Comparison of ENCODE assay signal across 8 cellular contexts in the genomic region with DNA sequence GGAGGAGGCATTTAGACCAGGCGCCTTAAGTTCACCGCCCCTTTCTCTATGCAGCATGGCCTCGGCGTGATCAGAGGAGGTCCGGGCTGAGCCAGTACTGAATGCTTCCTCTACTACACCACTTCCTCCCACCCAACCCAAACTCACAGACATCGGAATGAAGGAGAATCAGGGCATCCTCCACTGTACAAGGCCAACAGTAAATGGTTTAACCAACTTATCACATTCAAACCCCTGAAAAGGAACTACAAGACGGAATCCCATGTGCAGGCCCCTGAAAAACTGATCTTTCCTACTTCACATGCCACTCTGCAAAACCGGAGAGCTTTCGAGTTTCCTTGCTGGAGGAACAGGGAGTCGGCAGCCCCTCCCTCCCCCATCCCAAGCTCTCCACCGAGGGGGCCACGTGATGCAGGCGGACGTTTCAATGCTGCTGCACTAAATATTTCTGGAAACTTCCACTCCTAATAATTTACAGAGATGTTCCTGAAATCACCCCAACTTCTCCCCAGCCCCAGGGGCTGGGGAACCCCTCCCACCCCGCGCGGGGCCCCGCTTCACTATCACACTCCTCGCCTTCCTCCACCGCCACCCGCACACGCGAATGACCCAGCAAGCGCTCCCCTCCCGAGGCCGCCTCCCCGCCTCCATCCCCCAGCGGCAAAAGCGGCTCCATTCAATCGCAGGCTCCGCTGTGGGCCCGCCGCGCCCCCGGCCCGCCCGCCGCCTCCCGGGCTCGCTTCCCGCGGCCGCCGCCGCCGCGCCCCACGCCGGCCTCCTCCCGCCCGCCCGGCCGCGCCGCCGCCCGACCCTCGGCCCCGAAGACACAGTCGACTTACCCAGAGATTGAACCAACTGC. TPM values are rescaled to one million over a fixed set of nuclear protein-coding genes. Genes with fewer than 3 reads are reported as not detected.
A peak's percentile ranks its signal among the peaks of the same experiment; 100 is the strongest.
DNase-seq lines count a peak whose midpoint lies in the region; ATAC-seq and TF ChIP-seq lines count a peak whose summit lies in the region.

No MANE protein-coding gene starts in this region.

- intact Hi-C loops in activated T-helper 2 cell treated with anti-CD3 and anti-CD28 coated beads, Interferon-gamma antibody, Interleukin-2, Interleukin-4, amounts not matched to agents 10 μg/mL and 5 μg/mL and 100 μg/mL, durations not matched to agents 14 hours and 24 hours and 36 hours (cut with micrococcal nuclease), result loop anchor here (1.0 to 5.0 kb wide), 7 partner anchors 110 to 660 kb away; a partner anchor contains a TSS
- intact Hi-C loops in natural killer cell (cut with micrococcal nuclease), result loop anchor here (2.0 to 10.0 kb wide), 3 partner anchors 158 to 318 kb away; a partner anchor contains a TSS

- peak overlapping the region; percentile 96 to 99 (median 98) for H3K4me3 Mint-ChIP-seq in IgD-negative memory B cell
- H3K4me3 Mint-ChIP-seq in activated T-helper 2 cell treated with anti-CD3 and anti-CD28 coated beads, Interferon-gamma antibody, Interleukin-2, Interleukin-4, amounts not matched to agents 10 μg/mL and 5 μg/mL and 100 μg/mL, durations not matched to agents 14 hours and 24 hours and 36 hours (ENCODE audit: low read depth), result peak overlapping the region; percentile 99
- H3K4me3 Mint-ChIP-seq in natural killer cell, result peak overlapping the region; percentile 100

- H3K4me1 Mint-ChIP-seq in IgD-negative memory B cell, result peaks cover 8 to 34% (median 25%) of the 10 kb centered on the region in 3 donors
- peaks cover 25% of the 10 kb centered on the region for H3K4me1 Mint-ChIP-seq in activated T-helper 2 cell treated with anti-CD3 and anti-CD28 coated beads, Interferon-gamma antibody, Interleukin-2, Interleukin-4, amounts not matched to agents 10 μg/mL and 5 μg/mL and 100 μg/mL, durations not matched to agents 14 hours and 24 hours and 36 hours (ENCODE audit: low read depth)
- peaks cover 39 to 45% of the 10 kb centered on the region in 2 donors for H3K4me1 Mint-ChIP-seq in natural killer cell

- H3K27ac Mint-ChIP-seq in IgD-negative memory B cell (peak overlapping the region; percentile 99 to 100 (median 99)), natural killer cell (peak overlapping the region; percentile 90 to 99)
- H3K27ac Mint-ChIP-seq in activated T-helper 2 cell treated with anti-CD3 and anti-CD28 coated beads, Interferon-gamma antibody, Interleukin-2, Interleukin-4, amounts not matched to agents 10 μg/mL and 5 μg/mL and 100 μg/mL, durations not matched to agents 14 hours and 24 hours and 36 hours, result peak overlapping the region; percentile 100

- no peak for TF ChIP-seq CTCF in natural killer cell (IDR thresholded peaks at IDR 0.05)

- DNase-seq in DMS53 (lab: John Stamatoyannopoulos, UW) (peak; percentile 90), RKO (ENCODE audit: low spot score) (peak; percentile 95), fibroblast of peridontal ligament (ENCODE audit: extremely low read depth) (peak; percentile 76), natural killer cell (peak; percentile 69)
- peak; percentile 86 for DNase-seq in activated T-helper 2 cell treated with anti-CD3 and anti-CD28 coated beads, Interferon-gamma antibody, Interleukin-2, Interleukin-4, amounts not matched to agents 10 μg/mL and 5 μg/mL and 100 μg/mL, durations not matched to agents 14 hours and 24 hours and 36 hours (ENCODE audit: low spot score)
- DNase-seq in stimulated activated naive CD4-positive, alpha-beta T cell (lab: John Stamatoyannopoulos, UW), result peak; percentile 58 to 87 (median 82)

- H3K9me3 Mint-ChIP-seq in IgD-negative memory B cell (no peaks in the 10 kb centered on the region), natural killer cell (no peaks in the 10 kb centered on the region)
- H3K9me3 Mint-ChIP-seq in activated T-helper 2 cell treated with anti-CD3 and anti-CD28 coated beads, Interferon-gamma antibody, Interleukin-2, Interleukin-4, amounts not matched to agents 10 μg/mL and 5 μg/mL and 100 μg/mL, durations not matched to agents 14 hours and 24 hours and 36 hours, result no peaks in the 10 kb centered on the region

- ATAC-seq in GM21529 (IDR thresholded peaks at IDR 0.05; ENCODE audit: unreplicated experiment) (peak; percentile 65), natural killer cell (peak; percentile 55 to 77 (median 58))

- H3K27me3 Mint-ChIP-seq in IgD-negative memory B cell (no peaks in the 10 kb centered on the region), natural killer cell (ENCODE audit: low read depth in 2 of 2) (no peaks in the 10 kb centered on the region)
- no peaks in the 10 kb centered on the region for H3K27me3 Mint-ChIP-seq in activated T-helper 2 cell treated with anti-CD3 and anti-CD28 coated beads, Interferon-gamma antibody, Interleukin-2, Interleukin-4, amounts not matched to agents 10 μg/mL and 5 μg/mL and 100 μg/mL, durations not matched to agents 14 hours and 24 hours and 36 hours (ENCODE audit: low read depth)

- H3K36me3 Mint-ChIP-seq in IgD-negative memory B cell, result no peaks in the 10 kb centered on the region
- peaks cover 42% of the 10 kb centered on the region for H3K36me3 Mint-ChIP-seq in activated T-helper 2 cell treated with anti-CD3 and anti-CD28 coated beads, Interferon-gamma antibody, Interleukin-2, Interleukin-4, amounts not matched to agents 10 μg/mL and 5 μg/mL and 100 μg/mL, durations not matched to agents 14 hours and 24 hours and 36 hours (ENCODE audit: low read depth)
- H3K36me3 Mint-ChIP-seq in natural killer cell, result peaks cover 7% of the 10 kb centered on the region

RNA-seq across cellular contexts. Expression of a gene that starts 1.2 kb away (rescaled TPM):
- polyA plus RNA-seq in IgD-negative memory B cell, result 34.3 TPM
- 218 and 221 TPM in 2 replicates for total RNA-seq in activated T-helper 2 cell treated with anti-CD3 and anti-CD28 coated beads, Interferon-gamma antibody, Interleukin-2, Interleukin-4, amounts not matched to agents 10 μg/mL and 5 μg/mL and 100 μg/mL, durations not matched to agents 14 hours and 24 hours and 36 hours
- total RNA-seq in natural killer cell, result 100 to 1,000 TPM; 120 to 157 (median 137) TPM

Comparison
In these comparisons a context has a peak if more than half of its experiments do, and no peak if none do; other contexts are left out.
1. Peak in every context shown above with its lines: DNase-seq and ATAC-seq.